Comparison of ENCODE assay signal across 15 cellular contexts in the genomic region with DNA sequence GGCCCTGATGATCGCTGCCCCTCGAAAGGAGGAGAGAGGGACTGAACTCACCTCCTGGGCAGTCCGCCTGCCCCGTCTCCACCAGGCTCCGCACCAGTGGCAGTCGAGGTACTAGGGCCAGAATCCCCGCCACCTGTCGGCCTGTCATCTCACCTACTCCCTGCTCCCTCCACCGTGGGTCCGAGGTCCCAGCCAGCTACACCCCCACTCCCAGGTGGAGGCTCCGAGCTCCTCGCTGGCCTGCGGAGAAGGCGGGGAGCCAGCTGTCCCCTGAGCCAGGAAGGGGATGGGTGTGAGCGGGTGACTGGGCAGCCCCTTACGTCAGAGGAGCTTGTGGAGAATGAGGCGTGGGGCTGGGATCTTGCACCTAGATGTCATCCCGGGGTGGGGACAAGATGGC.
"Had no signal": no experiment of that assay in that cellular context is flagged by ENCODE, and none has a peak within 500 bp of the region (broad histone marks: within the 10 kb centered on the region; RNA-seq: fewer than 3 reads in every experiment).

No MANE protein-coding gene starts in this region.

- H3K4me3 ChIP-seq: cardiac muscle cell, colonic mucosa, gastrocnemius medialis, heart right ventricle, lower lobe of right lung, thoracic aorta had no signal

- H3K9me3 ChIP-seq: colonic mucosa, gastrocnemius medialis, lower lobe of right lung, thoracic aorta had no signal

- H3K4me1 ChIP-seq: colonic mucosa, gastrocnemius medialis, heart right ventricle, lower lobe of right lung had no signal

- DNase-seq: activated CD4-positive, alpha-beta memory T cell treated with anti-CD3 and anti-CD28 coated beads for 36 hours; activated naive CD4-positive, alpha-beta T cell; activated naive CD8-positive, alpha-beta T cell treated with anti-CD3 and anti-CD28 coated beads, Interleukin-2, amount 50 U/mL, for 24 hours; activated T-cell treated with anti-CD3 and anti-CD28 coated beads, Interleukin-2, amount 50 U/mL, for 72 hours; colonic mucosa; effector CD4-positive, alpha-beta T cell; gastrocnemius medialis; heart right ventricle; kidney glomerular epithelial cell; lower lobe of right lung; stimulated activated CD4-positive, alpha-beta T cell treated with anti-CD3 and anti-CD28 coated beads, Interleukin-2, amount 100 ng/mL, for 48 hours; stimulated activated naive CD8-positive, alpha-beta T cell treated with anti-CD3 and anti-CD28 coated beads, Interleukin-15, amount 100 ng/mL, for 72 hours; SW 1271 had no signal

- H3K27ac ChIP-seq: cardiac muscle cell, colonic mucosa, gastrocnemius medialis, heart right ventricle, lower lobe of right lung, thoracic aorta had no signal

- H3K36me3 ChIP-seq: cardiac muscle cell, colonic mucosa, gastrocnemius medialis, heart right ventricle, lower lobe of right lung, thoracic aorta had no signal

- H3K27me3 ChIP-seq: cardiac muscle cell, colonic mucosa, gastrocnemius medialis, heart right ventricle had no signal

- ATAC-seq: activated naive CD8-positive, alpha-beta T cell treated with anti-CD3 and anti-CD28 coated beads, Interleukin-2, amount 50 U/mL, for 24 hours; activated T-cell treated with anti-CD3 and anti-CD28 coated beads, Interleukin-2, amount 50 U/mL, for 72 hours; gastrocnemius medialis; heart right ventricle; stimulated activated naive CD8-positive, alpha-beta T cell treated with anti-CD3 and anti-CD28 coated beads, Interleukin-15, amount 100 ng/mL, for 72 hours had no signal
